1 cellular context compared by ENCODE assay signal in the genomic region with DNA sequence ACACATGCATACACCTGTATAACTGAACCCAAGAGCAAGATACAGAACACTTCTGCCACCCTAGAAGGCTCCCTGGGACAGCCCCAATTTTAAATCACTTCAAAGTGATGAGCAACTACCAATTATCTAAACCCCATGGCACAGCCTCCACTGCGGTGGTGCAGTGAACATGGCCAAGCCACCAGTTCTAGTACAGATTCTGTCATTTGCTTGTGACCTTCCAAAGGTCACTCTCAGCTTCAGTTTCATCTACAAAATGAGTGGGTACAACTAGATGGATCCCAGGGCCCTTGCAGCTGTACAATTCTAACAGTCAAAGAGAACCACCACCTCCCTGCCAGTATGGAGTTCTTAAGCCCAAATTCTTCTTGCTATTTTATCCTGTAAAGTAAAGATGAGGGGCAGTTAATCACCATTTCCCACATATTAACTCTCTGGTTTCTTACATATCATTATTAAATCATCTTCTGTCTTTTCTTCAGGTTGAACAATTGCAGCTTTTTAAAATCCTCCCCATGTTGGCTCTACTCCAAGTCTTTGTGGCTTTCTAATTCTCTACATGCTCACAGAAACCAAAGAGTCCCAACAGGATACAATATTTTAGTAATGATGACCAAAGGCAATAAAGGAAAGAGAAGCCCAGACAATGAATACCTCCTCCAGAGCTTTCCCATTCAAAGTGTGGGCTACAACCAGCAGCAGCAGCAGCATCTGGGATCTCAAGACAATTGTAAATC.
A peak's percentile ranks its signal among the peaks of the same experiment; 100 is the strongest.
TF ChIP-seq lines count a peak whose summit lies in the region.

No MANE protein-coding gene starts in this region.

TF ChIP-seq in GM12878, 131 proteins besides CTCF, POLR2A, EP300 and RAD21:
- no peak for TF ChIP-seq YBX1 (IDR thresholded peaks at IDR 0.05)
- peak; percentile 62; the same call in 1 of the 2 replicates for TF ChIP-seq NR2F1 (conservative IDR thresholded peaks at IDR 0.05)
TF ChIP-seq in GM12878: peak in this region for 1.
